ENCODE assay signal across 25 cellular contexts in genomic region chr6:41739041-41739440, GRCh38. TPM values are rescaled to one million over a fixed set of nuclear protein-coding genes. Genes with fewer than 3 reads are reported as not detected.
DNase-seq lines count a peak whose midpoint lies in the region; ATAC-seq and TF ChIP-seq lines count a peak whose summit lies in the region.
"Had no signal": no experiment of that assay in that cellular context is flagged by ENCODE, and none has a peak within 500 bp of the region (broad histone marks: within the 10 kb centered on the region; RNA-seq: fewer than 3 reads in every experiment).

No MANE protein-coding gene starts in this region.

- H3K9ac ChIP-seq in mesenchymal stem cell (ENCODE audit: low read length), result no peak overlapping the region
- H3K9ac ChIP-seq: BLaER1 had no signal

- no peak overlapping the region for H3K23ac ChIP-seq in mesenchymal stem cell (ENCODE audit: low read length in 2 of 2)

- no peak overlapping the region for H2BK15ac ChIP-seq in mesenchymal stem cell (ENCODE audit: low read depth, poor library complexity, severe bottlenecking)

- intact Hi-C loops in left ventricle myocardium superior (cut with micrococcal nuclease) (no loop called here), heart right ventricle (cut with DNase I) (loop anchor here in 4 of 10 donors (5.0 kb wide), 2 partner anchors 38 to 43 kb away; partner anchors contain the start of genes FRS3 (in 3 of the 4) and PRICKLE4 (in 1 of the 4))
- intact Hi-C loops in activated CD8-positive, alpha-beta T cell treated with anti-CD3 and anti-CD28 coated beads for 36 hours (cut with micrococcal nuclease), result no loop called here

- TF ChIP-seq CTCF in heart right ventricle (IDR thresholded peaks at IDR 0.05) (no peak), fibroblast of pulmonary artery (IDR thresholded peaks at IDR 0.05; ENCODE audit: low read length, missing control alignments) (no peak)
- no peak for TF ChIP-seq CTCF in activated CD8-positive, alpha-beta T cell treated with anti-CD3 and anti-CD28 coated beads for 36 hours (IDR thresholded peaks at IDR 0.05)

- H2AK5ac ChIP-seq in mesenchymal stem cell (ENCODE audit: low read length, severe bottlenecking), result no peak overlapping the region

- H3K4me2 ChIP-seq in mesenchymal stem cell (ENCODE audit: low read length, poor library complexity, severe bottlenecking), result no peak overlapping the region
- H3K4me2 ChIP-seq: BLaER1, GM23338 had no signal

- H3K4ac ChIP-seq in mesenchymal stem cell (ENCODE audit: low read depth in 1 of 2, low read length in 2 of 2), result no peak overlapping the region

- peak overlapping the region; percentile 1 for H4K8ac ChIP-seq in mesenchymal stem cell (ENCODE audit: low read length)

- H3K79me1 ChIP-seq in mesenchymal stem cell (replicated peaks; ENCODE audit: low read length, poor library complexity, severe bottlenecking), result no peaks in the 10 kb centered on the region

- no peaks in the 10 kb centered on the region for H3K9me3 Mint-ChIP-seq in activated CD8-positive, alpha-beta T cell treated with anti-CD3 and anti-CD28 coated beads for 36 hours
- H3K9me3 Mint-ChIP-seq: CD4-positive, alpha-beta memory T cell; GM23338; HFFc6 had no signal

- H3K4me1 Mint-ChIP-seq in activated CD8-positive, alpha-beta T cell treated with anti-CD3 and anti-CD28 coated beads for 36 hours (ENCODE audit: low read depth), result no peaks in the 10 kb centered on the region

- ATAC-seq in left ventricle myocardium superior (no peak), heart right ventricle (no peak), HG03439 (IDR thresholded peaks at IDR 0.05; ENCODE audit: unreplicated experiment) (no peak)
- ATAC-seq in activated CD8-positive, alpha-beta T cell treated with anti-CD3 and anti-CD28 coated beads for 36 hours, result no peak
- ATAC-seq: GM12878, GM23338 had no signal

- H3K9me3 ChIP-seq in heart right ventricle (no peaks in the 10 kb centered on the region), mesenchymal stem cell (ENCODE audit: control insufficient read depth, low read length) (no peaks in the 10 kb centered on the region)
- H3K9me3 ChIP-seq: BLaER1, HAP-1 had no signal

- H2BK120ac ChIP-seq in mesenchymal stem cell (ENCODE audit: low read depth, low read length), result no peak overlapping the region

- no peak overlapping the region for H3K14ac ChIP-seq in mesenchymal stem cell (ENCODE audit: low read length in 2 of 2)

- no peak overlapping the region for H2BK12ac ChIP-seq in mesenchymal stem cell (ENCODE audit: low read length in 2 of 2)

- H3K27ac ChIP-seq in heart right ventricle (no peak overlapping the region), mesenchymal stem cell (ENCODE audit: low read length, poor library complexity, severe bottlenecking) (no peak overlapping the region)
- H3K27ac ChIP-seq: BLaER1, RWPE1 had no signal

- H3K36me3 Mint-ChIP-seq in activated CD8-positive, alpha-beta T cell treated with anti-CD3 and anti-CD28 coated beads for 36 hours (ENCODE audit: low read depth), result no peaks in the 10 kb centered on the region

- H3K27me3 ChIP-seq in heart right ventricle, result no peaks in the 10 kb centered on the region
- peaks cover 0 to 28% of the 10 kb centered on the region in 2 experiments for H3K27me3 ChIP-seq in mesenchymal stem cell (ENCODE audit: control insufficient read depth in 1 of 2, insufficient read depth in 1 of 2, low read length in 2 of 2)
- H3K27me3 ChIP-seq: BLaER1 had no signal

- H3K4me3 ChIP-seq in heart right ventricle, result no peak overlapping the region
- no peak overlapping the region for H3K4me3 ChIP-seq in fibroblast of pulmonary artery (replicated peaks; ENCODE audit: low read depth, low read length)
- no peak overlapping the region for H3K4me3 ChIP-seq in mesenchymal stem cell (ENCODE audit: insufficient read depth in 1 of 2, low read depth in 1 of 2, low read length in 2 of 2)
- H3K4me3 ChIP-seq: BLaER1, GM12878, GM23338, HAP-1 had no signal

- no peak overlapping the region for H2BK5ac ChIP-seq in mesenchymal stem cell (ENCODE audit: low read depth, low read length, poor library complexity, severe bottlenecking)

- WGBS in heart right ventricle, 2 donors, result 66 to 75% methylated on average over 4 of the region's 4 CpGs
- WGBS in mesenchymal stem cell, result 92% methylated on average over 2 of the region's 4 CpGs

- no peak overlapping the region for H3K27ac Mint-ChIP-seq in activated CD8-positive, alpha-beta T cell treated with anti-CD3 and anti-CD28 coated beads for 36 hours
- H3K27ac Mint-ChIP-seq: CD4-positive, alpha-beta memory T cell; GM23338; HFFc6 had no signal

- H2AFZ ChIP-seq in mesenchymal stem cell (ENCODE audit: low read depth, low read length), result no peak overlapping the region
- H2AFZ ChIP-seq: GM23338 had no signal

- CTCF ChIA-PET in activated CD8-positive, alpha-beta T cell treated with anti-CD3 and anti-CD28 coated beads for 36 hours (lab: Charles Lee), result no interaction called here

- H3K4me3 Mint-ChIP-seq in activated CD8-positive, alpha-beta T cell treated with anti-CD3 and anti-CD28 coated beads for 36 hours, result no peak overlapping the region
- H3K4me3 Mint-ChIP-seq: CD4-positive, alpha-beta memory T cell; GM23338; HFFc6 had no signal

- no peaks in the 10 kb centered on the region for H3K27me3 Mint-ChIP-seq in activated CD8-positive, alpha-beta T cell treated with anti-CD3 and anti-CD28 coated beads for 36 hours

- peak; percentile 9 for DNase-seq in left ventricle myocardium superior
- no peak for DNase-seq in heart right ventricle
- peak; percentile 59 for DNase-seq in fibroblast of pulmonary artery (ENCODE audit: low read depth)
- DNase-seq in mesenchymal stem cell, result no peak
- no peak for DNase-seq in SHP77 treated with DMSO at 0.1 percent for 48 hours (lab: John Stamatoyannopoulos, UW)
- no peak for DNase-seq in activated CD8-positive, alpha-beta T cell treated with anti-CD3 and anti-CD28 coated beads for 36 hours
- DNase-seq: CD4-positive, alpha-beta memory T cell; COR-L47; GDM1; HFFc6; NCI-H1048; NCI-H1417; NCI-H1694; NCI-H2081; NCI-H2227 treated with DMSO at 0.1 percent for 48 hours; NCI-H510A; NCI-H69; SHP77 had no signal

- H3K4me1 ChIP-seq in heart right ventricle (peaks cover 0 to 9% (median 6%) of the 10 kb centered on the region in 9 donors), mesenchymal stem cell (ENCODE audit: control insufficient read depth, insufficient read depth, low read depth, low read length) (peaks cover 8% of the 10 kb centered on the region)

- POLR2A ChIA-PET in activated CD8-positive, alpha-beta T cell treated with anti-CD3 and anti-CD28 coated beads for 36 hours (lab: Charles Lee), result no interaction called here

- no peak overlapping the region for H3K18ac ChIP-seq in mesenchymal stem cell (ENCODE audit: low read depth in 1 of 2, low read length in 2 of 2)

- H4K91ac ChIP-seq in mesenchymal stem cell (ENCODE audit: low read length), result no peak overlapping the region

- no peaks in the 10 kb centered on the region for H3K36me3 ChIP-seq in heart right ventricle
- no peaks in the 10 kb centered on the region for H3K36me3 ChIP-seq in mesenchymal stem cell (ENCODE audit: control insufficient read depth in 1 of 2, insufficient read depth in 2 of 2, low read depth in 1 of 2, low read length in 2 of 2)
- H3K36me3 ChIP-seq: BLaER1, HAP-1 had no signal

RNA-seq across cellular contexts. Expression of gene TFEB, which starts 3.6 kb away (rescaled TPM):
- total RNA-seq in left ventricle myocardium superior, result 50.9 TPM
- 10 to 100 TPM; 29.2 to 47.0 (median 39.6) TPM for total RNA-seq in heart right ventricle
- polyA plus RNA-seq in heart right ventricle, result 10 to 100 TPM; 36.9 to 52.3 TPM
- polyA plus RNA-seq in mesenchymal stem cell (2013, experiment 1 of 2), result 7.4 TPM
- polyA plus RNA-seq in mesenchymal stem cell (2013, experiment 2 of 2), result 7.9 TPM
- 10 to 100 TPM; 14.6 to 15.9 TPM for total RNA-seq in activated CD8-positive, alpha-beta T cell treated with anti-CD3 and anti-CD28 coated beads for 36 hours

RNA-seq across cellular contexts. Expression of gene PGC, which starts 8.2 kb away (rescaled TPM):
- total RNA-seq in left ventricle myocardium superior (not detected), heart right ventricle (not detected)
- 1 to 10 TPM in 1 of 2 donors, under 1 TPM in 1; 0.58 to 2.0 TPM for polyA plus RNA-seq in heart right ventricle
- polyA plus RNA-seq in mesenchymal stem cell (2013, experiment 1 of 2), result not detected
- polyA plus RNA-seq in mesenchymal stem cell (2013, experiment 2 of 2), result not detected
- not detected for total RNA-seq in activated CD8-positive, alpha-beta T cell treated with anti-CD3 and anti-CD28 coated beads for 36 hours
- total RNA-seq: A172; CD4-positive, alpha-beta memory T cell; GM23338; HFFc6 had no signal
- polyA plus RNA-seq: CD4-positive, alpha-beta memory T cell; GM12878; GM23338 had no signal

RNA-seq across cellular contexts. Expression of gene FRS3, which starts 40.7 kb away (rescaled TPM):
- total RNA-seq in left ventricle myocardium superior, result 5.2 TPM
- total RNA-seq in heart right ventricle, result 1 to 10 TPM; 4.1 to 8.7 (median 5.8) TPM
- polyA plus RNA-seq in heart right ventricle, result 1 to 10 TPM; 2.8 to 8.0 TPM
- 3.6 TPM for polyA plus RNA-seq in mesenchymal stem cell (2013, experiment 1 of 2)
- 2.9 TPM for polyA plus RNA-seq in mesenchymal stem cell (2013, experiment 2 of 2)
- 1 to 10 TPM; 3.2 to 4.1 TPM for total RNA-seq in activated CD8-positive, alpha-beta T cell treated with anti-CD3 and anti-CD28 coated beads for 36 hours

RNA-seq across cellular contexts. Expression of gene PRICKLE4, which starts 41.5 kb away (rescaled TPM):
- total RNA-seq in left ventricle myocardium superior (3.8 TPM), heart right ventricle (1 to 10 TPM in 7 of 10 donors, under 1 TPM in 3; 0.38 to 4.7 (median 1.9) TPM)
- 1 to 10 TPM; 1.6 to 6.1 TPM for polyA plus RNA-seq in heart right ventricle
- polyA plus RNA-seq in mesenchymal stem cell (2013, experiment 1 of 2), result 0.33 TPM
- 0.15 TPM for polyA plus RNA-seq in mesenchymal stem cell (2013, experiment 2 of 2)
- not detected for total RNA-seq in activated CD8-positive, alpha-beta T cell treated with anti-CD3 and anti-CD28 coated beads for 36 hours
- total RNA-seq: A172; CD4-positive, alpha-beta memory T cell had no signal
- polyA plus RNA-seq: CD4-positive, alpha-beta memory T cell had no signal

RNA-seq across cellular contexts. Expression of gene TOMM6, which starts 48.5 kb away (rescaled TPM):
- total RNA-seq in left ventricle myocardium superior (216 TPM), heart right ventricle (100 to 1,000 TPM; 156 to 210 (median 186) TPM)
- polyA plus RNA-seq in heart right ventricle, result 100 to 1,000 TPM; 135 to 291 TPM
- polyA plus RNA-seq in mesenchymal stem cell (2013, experiment 1 of 2), result 244 TPM
- 241 TPM for polyA plus RNA-seq in mesenchymal stem cell (2013, experiment 2 of 2)
- 100 to 1,000 TPM; 310 to 314 TPM for total RNA-seq in activated CD8-positive, alpha-beta T cell treated with anti-CD3 and anti-CD28 coated beads for 36 hours

Comparison
In these comparisons a context has a peak if more than half of its experiments do, and no peak if none do; other contexts are left out.
1. DNase-seq: peak in left ventricle myocardium superior (single experiment) and fibroblast of pulmonary artery (single experiment); none in heart right ventricle (0 of 2), mesenchymal stem cell (single experiment), SHP77 treated with DMSO at 0.1 percent for 48 hours (single experiment) and activated CD8-positive, alpha-beta T cell treated with anti-CD3 and anti-CD28 coated beads for 36 hours (single experiment).